8 cellular contexts compared by ENCODE assay signal in the genomic region with DNA sequence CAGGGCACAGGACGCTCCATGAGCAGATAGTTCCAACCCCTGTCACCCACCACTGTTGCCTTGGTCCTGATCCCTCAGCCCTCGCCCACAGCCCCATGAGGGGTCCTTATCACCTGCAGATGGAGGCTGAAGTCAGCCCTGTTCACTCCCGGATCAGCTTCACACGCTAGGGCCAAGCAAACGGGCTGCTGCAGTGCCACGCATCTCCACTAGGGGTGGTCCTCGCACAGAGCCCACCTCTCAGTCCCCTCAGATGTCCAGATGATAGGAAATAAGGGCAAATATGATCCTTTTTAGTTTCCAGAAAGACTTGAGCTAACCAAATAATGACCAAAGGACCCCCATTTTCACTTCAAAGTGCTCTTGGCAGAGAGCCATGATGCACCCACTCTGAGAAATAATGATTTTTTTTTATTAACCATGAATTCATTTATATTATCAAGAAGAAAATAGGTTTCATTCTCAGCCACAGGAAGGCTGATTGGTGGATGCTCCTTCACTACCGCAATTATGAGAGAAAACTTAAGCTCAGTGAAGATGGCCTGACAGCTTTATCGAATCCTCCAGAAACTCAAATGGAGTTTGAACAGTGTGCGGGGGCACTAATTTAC.
DNase-seq lines count a peak whose midpoint lies in the region; ATAC-seq and TF ChIP-seq lines count a peak whose summit lies in the region.

No MANE protein-coding gene starts in this region.

- no peak for TF ChIP-seq POLR2A in vagina (IDR thresholded peaks at IDR 0.05)

- CTCF ChIA-PET in CD8-positive, alpha-beta T cell (lab: Charles Lee): no interaction called here
- CTCF ChIA-PET in activated CD4-positive, alpha-beta memory T cell treated with anti-CD3 and anti-CD28 coated beads, Interleukin-2, amount 10 ng/mL, durations not matched to agents 7 days and 5 days (lab: Charles Lee): interaction anchor here (0.6 to 1.1 kb wide), 2 partner anchors 9 to 774 kb away, joined by 3 to 6 read pairs; no protein-coding TSS in a partner anchor

- POLR2A ChIA-PET in CD8-positive, alpha-beta T cell (lab: Charles Lee): no interaction called here
- POLR2A ChIA-PET in activated CD4-positive, alpha-beta memory T cell treated with anti-CD3 and anti-CD28 coated beads, Interleukin-2, amount 10 ng/mL, durations not matched to agents 7 days and 5 days (lab: Charles Lee): no interaction called here

- no peaks in the 10 kb centered on the region for H3K36me3 Mint-ChIP-seq in CD8-positive, alpha-beta T cell
- no peaks in the 10 kb centered on the region for H3K36me3 Mint-ChIP-seq in activated CD4-positive, alpha-beta memory T cell treated with anti-CD3 and anti-CD28 coated beads, Interleukin-2, amount 10 ng/mL, durations not matched to agents 7 days and 5 days (ENCODE audit: low read depth)

- DNase-seq in CD8-positive, alpha-beta T cell: peak in 2 of 7 experiments; percentile 9 to 17
- DNase-seq in activated CD4-positive, alpha-beta memory T cell treated with anti-CD3 and anti-CD28 coated beads, Interleukin-2, amount 10 ng/mL, durations not matched to agents 7 days and 5 days: peak; percentile 21
- DNase-seq in lung microvascular endothelial cell (ENCODE audit: low read depth in 2 of 2): peak; percentile 31 to 71
- no peak for DNase-seq in vagina (ENCODE audit: extremely low spot score in 2 of 2)
- DNase-seq in A172 (ENCODE audit: low spot score): no peak

- intact Hi-C loops in CD8-positive, alpha-beta T cell (cut with DNase I, micrococcal nuclease): no loop called here
- intact Hi-C loops in vagina (cut with DNase I): no loop called here

- H3K36me3 ChIP-seq in CD8-positive, alpha-beta T cell (ENCODE audit: insufficient read depth, low read length): no peaks in the 10 kb centered on the region
- H3K36me3 ChIP-seq in vagina: no peaks in the 10 kb centered on the region

- no peaks in the 10 kb centered on the region for H3K4me1 ChIP-seq in CD8-positive, alpha-beta T cell (ENCODE audit: insufficient read depth, low read length)
- H3K4me1 ChIP-seq in vagina: no peaks in the 10 kb centered on the region

- no peak overlapping the region for H3K27ac Mint-ChIP-seq in CD8-positive, alpha-beta T cell
- no peak overlapping the region for H3K27ac Mint-ChIP-seq in activated CD4-positive, alpha-beta memory T cell treated with anti-CD3 and anti-CD28 coated beads, Interleukin-2, amount 10 ng/mL, durations not matched to agents 7 days and 5 days

- no peak for ATAC-seq in CD8-positive, alpha-beta T cell
- peak; percentile 79 for ATAC-seq in GM19035 (IDR thresholded peaks at IDR 0.05; ENCODE audit: unreplicated experiment)
- peak; percentile 90 for ATAC-seq in HG03354 (IDR thresholded peaks at IDR 0.05; ENCODE audit: poor library complexity, severe bottlenecking, unreplicated experiment)
- no peak for ATAC-seq in HG03571 (IDR thresholded peaks at IDR 0.05; ENCODE audit: unreplicated experiment)

- H3K4me1 Mint-ChIP-seq in CD8-positive, alpha-beta T cell (ENCODE audit: low read depth): no peaks in the 10 kb centered on the region
- no peaks in the 10 kb centered on the region for H3K4me1 Mint-ChIP-seq in activated CD4-positive, alpha-beta memory T cell treated with anti-CD3 and anti-CD28 coated beads, Interleukin-2, amount 10 ng/mL, durations not matched to agents 7 days and 5 days

- no peak overlapping the region for H3K4me3 ChIP-seq in CD8-positive, alpha-beta T cell (ENCODE audit: low read depth, low read length)
- H3K4me3 ChIP-seq in vagina: no peak overlapping the region

- no peak overlapping the region for H3K27ac ChIP-seq in CD8-positive, alpha-beta T cell (ENCODE audit: low read depth, low read length)
- no peak overlapping the region for H3K27ac ChIP-seq in vagina

- H3K27me3 ChIP-seq in CD8-positive, alpha-beta T cell (ENCODE audit: insufficient read depth, low read length): no peaks in the 10 kb centered on the region
- H3K27me3 ChIP-seq in vagina: no peaks in the 10 kb centered on the region

- H3K9me3 ChIP-seq in CD8-positive, alpha-beta T cell (ENCODE audit: low read length): no peaks in the 10 kb centered on the region
- H3K9me3 ChIP-seq in vagina: no peaks in the 10 kb centered on the region

- no peaks in the 10 kb centered on the region for H3K9me3 Mint-ChIP-seq in CD8-positive, alpha-beta T cell
- H3K9me3 Mint-ChIP-seq in activated CD4-positive, alpha-beta memory T cell treated with anti-CD3 and anti-CD28 coated beads, Interleukin-2, amount 10 ng/mL, durations not matched to agents 7 days and 5 days: no peaks in the 10 kb centered on the region

- peaks cover 4% of the 10 kb centered on the region for H3K27me3 Mint-ChIP-seq in CD8-positive, alpha-beta T cell (ENCODE audit: low read depth)
- H3K27me3 Mint-ChIP-seq in activated CD4-positive, alpha-beta memory T cell treated with anti-CD3 and anti-CD28 coated beads, Interleukin-2, amount 10 ng/mL, durations not matched to agents 7 days and 5 days: peaks cover 2% of the 10 kb centered on the region

- TF ChIP-seq CTCF in CD8-positive, alpha-beta T cell (IDR thresholded peaks at IDR 0.05): peak; percentile 44
- TF ChIP-seq CTCF in vagina (IDR thresholded peaks at IDR 0.05): peak in 1 of 3 experiments; percentile 10

- no peak overlapping the region for H3K4me3 Mint-ChIP-seq in CD8-positive, alpha-beta T cell
- H3K4me3 Mint-ChIP-seq in activated CD4-positive, alpha-beta memory T cell treated with anti-CD3 and anti-CD28 coated beads, Interleukin-2, amount 10 ng/mL, durations not matched to agents 7 days and 5 days: no peak overlapping the region

Comparison
In these comparisons a context has a peak if more than half of its experiments do, and no peak if none do; other contexts are left out.
1. ATAC-seq: peak in GM19035 (single experiment) and HG03354 (single experiment); none in CD8-positive, alpha-beta T cell (single experiment) and HG03571 (single experiment).
2. DNase-seq: peak in activated CD4-positive, alpha-beta memory T cell treated with anti-CD3 and anti-CD28 coated beads, Interleukin-2, amount 10 ng/mL, durations not matched to agents 7 days and 5 days (single experiment) and lung microvascular endothelial cell (2 of 2); none in vagina (0 of 2) and A172 (single experiment).